12 cellular contexts compared by ENCODE assay signal in genomic region chr2:72895759-72896281, GRCh38. TPM values are rescaled to one million over a fixed set of nuclear protein-coding genes. Genes with fewer than 3 reads are reported as not detected.
DNase-seq lines count a peak whose midpoint lies in the region; ATAC-seq, FAIRE-seq and TF ChIP-seq lines count a peak whose summit lies in the region.
"Had no signal": no experiment of that assay in that cellular context is flagged by ENCODE, and none has a peak within 500 bp of the region (broad histone marks: within the 10 kb centered on the region; RNA-seq: fewer than 3 reads in every experiment).

No MANE protein-coding gene starts in this region.

- no peak for TF ChIP-seq POLR2A in gastroesophageal sphincter (IDR thresholded peaks at IDR 0.05)

- H3K27ac ChIP-seq in RWPE2 (ENCODE audit: poor library complexity, severe bottlenecking) = no peak overlapping the region
- no peak overlapping the region for H3K27ac ChIP-seq in gastroesophageal sphincter
- no peak overlapping the region for H3K27ac ChIP-seq in pancreas
- H3K27ac ChIP-seq: right lobe of liver had no signal

- peaks cover 5% of the 10 kb centered on the region for H3K4me1 ChIP-seq in RWPE2 (ENCODE audit: insufficient read depth, poor library complexity, severe bottlenecking)
- peaks cover 0 to 20% (median 10%) of the 10 kb centered on the region in 3 donors for H3K4me1 ChIP-seq in gastroesophageal sphincter
- H3K4me1 ChIP-seq in pancreas = no peaks in the 10 kb centered on the region
- H3K4me1 ChIP-seq: right lobe of liver had no signal

- ATAC-seq in RWPE2 (ENCODE audit: low read depth) (peak; percentile 9; the same call in 1 of the 3 replicates), gastroesophageal sphincter (peak; percentile 32), pancreas (peak; percentile 49 to 74 (median 66)), HG03196 (IDR thresholded peaks at IDR 0.05; ENCODE audit: unreplicated experiment) (no peak), GM19463 (IDR thresholded peaks at IDR 0.05; ENCODE audit: unreplicated experiment) (no peak)
- ATAC-seq: stimulated activated naive B cell treated with anti-CD40 and anti-IgM and Interleukin-4, amounts not matched to agents 10 μg/mL and 1 μg/mL and 100 μg/mL, for 72 hours had no signal

- no peak for FAIRE-seq in pancreas (lab: Jason Lieb, UNC)

- DNase-seq in EH (ENCODE audit: low read depth) (peak; percentile 50), RWPE2 (ENCODE audit: low spot score) (no peak), pancreas (peak in 3 of 6 donors; percentile 35 to 75 (median 38)), hepatic stellate cell (ENCODE audit: low spot score) (no peak), 8988T (no peak)
- DNase-seq: activated CD4-positive, alpha-beta T cell treated with anti-CD3 and anti-CD28 coated beads for 1 hour; KBM-7; right lobe of liver; stimulated activated naive B cell treated with anti-CD40 and anti-IgM and Interleukin-4, amounts not matched to agents 10 μg/mL and 1 μg/mL and 100 μg/mL, for 72 hours had no signal

- H3K4me3 ChIP-seq in RWPE2 (ENCODE audit: severe bottlenecking) (no peak overlapping the region), gastroesophageal sphincter (peak overlapping the region in 1 of 2 donors; percentile 6), pancreas (peak overlapping the region in 2 of 4 donors; percentile 3 to 25)
- H3K4me3 ChIP-seq: right lobe of liver had no signal

- no peaks in the 10 kb centered on the region for H3K36me3 ChIP-seq in RWPE2 (ENCODE audit: low read depth)
- H3K36me3 ChIP-seq in gastroesophageal sphincter = peaks cover 0 to 18% of the 10 kb centered on the region in 2 donors
- peaks cover 0 to 13% (median 8%) of the 10 kb centered on the region in 3 donors for H3K36me3 ChIP-seq in pancreas

- H3K9me3 ChIP-seq in RWPE2 (ENCODE audit: severe bottlenecking) (no peaks in the 10 kb centered on the region), gastroesophageal sphincter (no peaks in the 10 kb centered on the region), pancreas (no peaks in the 10 kb centered on the region)
- H3K9me3 ChIP-seq: right lobe of liver had no signal

- intact Hi-C loops in pancreas (cut with DNase I) = loop anchor here in 1 of 3 donors (10.0 kb wide), 1 partner anchor 269 kb away; no protein-coding TSS in a partner anchor

- WGBS in gastroesophageal sphincter (ENCODE audit: low coverage in 1 of 2), 2 donors = 0% methylated on average over 1 to 3 of the region's 16 CpGs
- whole genome bisulfite sequencing in pancreas, 2 donors = 4 to 6% methylated on average over 16 of the region's 16 CpGs

- no peak for TF ChIP-seq CTCF in RWPE2 (IDR thresholded peaks at IDR 0.05; ENCODE audit: poor library complexity, severe bottlenecking)
- no peak for TF ChIP-seq CTCF in gastroesophageal sphincter (IDR thresholded peaks at IDR 0.05)
- TF ChIP-seq CTCF in pancreas (IDR thresholded peaks at IDR 0.05) = no peak

- H3K27me3 ChIP-seq in RWPE2 (ENCODE audit: insufficient read depth, poor library complexity, severe bottlenecking) (peaks cover 4% of the 10 kb centered on the region), gastroesophageal sphincter (peaks cover 33% of the 10 kb centered on the region), pancreas (no peaks in the 10 kb centered on the region)
- H3K27me3 ChIP-seq: right lobe of liver had no signal

- no peak for TF ChIP-seq EP300 in gastroesophageal sphincter (IDR thresholded peaks at IDR 0.05)

RNA-seq across cellular contexts. Expression of gene SPR, which starts 8.6 kb away (rescaled TPM):
- total RNA-seq in gastroesophageal sphincter = 10 to 100 TPM; 26.1 to 48.5 (median 39.4) TPM
- 10 to 100 TPM; 33.7 to 47.8 (median 38.7) TPM for total RNA-seq in pancreas
- 10 to 100 TPM; 31.3 to 38.8 TPM for polyA plus RNA-seq in pancreas

RNA-seq across cellular contexts. Expression of gene EMX1, which starts 21.5 kb away (rescaled TPM):
- total RNA-seq in gastroesophageal sphincter = under 1 TPM in 1 of 4 donors, not detected in 3; 0.15 TPM
- total RNA-seq in pancreas = under 1 TPM in 5 of 6 donors, not detected in 1; 0.13 to 0.37 (median 0.28) TPM
- polyA plus RNA-seq in pancreas = under 1 TPM; 0.14 to 0.34 TPM

Comparison
In these comparisons a context has a peak if more than half of its experiments do, and no peak if none do; other contexts are left out.
1. ATAC-seq: peak in RWPE2 (single experiment), gastroesophageal sphincter (single experiment) and pancreas (4 of 4); none in HG03196 (single experiment) and GM19463 (single experiment).